Comparison of ENCODE assay signal across 19 cellular contexts in genomic region chr3:16357191-16357590, GRCh38.
DNase-seq lines count a peak whose midpoint lies in the region; ATAC-seq, FAIRE-seq and TF ChIP-seq lines count a peak whose summit lies in the region.
"Had no signal": no experiment of that assay in that cellular context is flagged by ENCODE, and none has a peak within 500 bp of the region (broad histone marks: within the 10 kb centered on the region; RNA-seq: fewer than 3 reads in every experiment).

No MANE protein-coding gene starts in this region.

- no peak overlapping the region for H3K4me2 ChIP-seq in mesendoderm (ENCODE audit: low read length)

- no CpG with 5 or more reads among the region's 2 CpGs for WGBS in mesendoderm (ENCODE audit: extremely low coverage, insufficient coverage, low lambda C conversion rate)

- no peaks in the 10 kb centered on the region for H3K4me1 ChIP-seq in mesendoderm (ENCODE audit: control insufficient read depth, low read depth, low read length)
- H3K4me1 ChIP-seq: HAP-1 had no signal

- no peak for FAIRE-seq in RCC 7860 (lab: Jason Lieb, UNC)

- peaks cover 78% of the 10 kb centered on the region for H3K36me3 Mint-ChIP-seq in CD4-positive, alpha-beta T cell (ENCODE audit: low read depth)
- peaks cover 19% of the 10 kb centered on the region for H3K36me3 Mint-ChIP-seq in brain
- H3K36me3 Mint-ChIP-seq in T-helper 2 cell treated with Interferon-gamma antibody and Interleukin-4, amounts not matched to agents 5 μg/mL and 100 μg/mL, for 36 hours (ENCODE audit: low read depth) = peaks cover 24% of the 10 kb centered on the region

- H3K23ac ChIP-seq in mesendoderm (ENCODE audit: low read length) = no peak overlapping the region

- no peak overlapping the region for H3K9ac ChIP-seq in mesendoderm (ENCODE audit: low read length)

- H3K4me3 ChIP-seq in mesendoderm (ENCODE audit: low read length) = no peak overlapping the region
- H3K4me3 ChIP-seq: HAP-1 had no signal

- no peak overlapping the region for H3K18ac ChIP-seq in mesendoderm (ENCODE audit: low read length)

- H3K27ac ChIP-seq in CD4-positive, alpha-beta T cell (ENCODE audit: low read depth, low read length) = no peak overlapping the region
- H3K27ac ChIP-seq in mesendoderm (ENCODE audit: low read depth, low read length) = no peak overlapping the region

- no peaks in the 10 kb centered on the region for H3K36me3 ChIP-seq in mesendoderm (ENCODE audit: control insufficient read depth, insufficient read depth, low read length)
- H3K36me3 ChIP-seq: HAP-1 had no signal

- H3K4ac ChIP-seq in mesendoderm (ENCODE audit: low read depth, low read length) = no peak overlapping the region

- H3K4me1 Mint-ChIP-seq in CD4-positive, alpha-beta T cell (ENCODE audit: low read depth) = peaks cover 39% of the 10 kb centered on the region
- H3K4me1 Mint-ChIP-seq in brain = peaks cover 35% of the 10 kb centered on the region
- H3K4me1 Mint-ChIP-seq in T-helper 2 cell treated with Interferon-gamma antibody and Interleukin-4, amounts not matched to agents 5 μg/mL and 100 μg/mL, for 36 hours (ENCODE audit: low read depth) = peaks cover 11% of the 10 kb centered on the region

- POLR2A ChIA-PET in CD4-positive, alpha-beta T cell (lab: Charles Lee) = no interaction called here

- no peak for DNase-seq in CD4-positive, alpha-beta T cell
- peak; percentile 26 for DNase-seq in RCC 7860 (ENCODE audit: low spot score)
- DNase-seq in myocyte (ENCODE audit: low read depth) = peak; percentile 24
- no peak for DNase-seq in UCSD-AML1 (lab: John Stamatoyannopoulos, UW; ENCODE audit: unreplicated experiment)
- DNase-seq in mesendoderm = no peak
- DNase-seq in COR-L47 (lab: John Stamatoyannopoulos, UW) = no peak
- no peak for DNase-seq in T-helper 2 cell treated with Interferon-gamma antibody and Interleukin-4, amounts not matched to agents 5 μg/mL and 100 μg/mL, for 36 hours (ENCODE audit: low spot score)
- DNase-seq: activated CD4-positive, alpha-beta T cell treated with anti-CD3 and anti-CD28 coated beads for 1 hour; Calu3; GDM1; mammary epithelial cell; NCI-H187; NCI-H446 treated with DMSO at 0.1 percent for 48 hours; SHP77; T-helper 17 cell had no signal

- no peaks in the 10 kb centered on the region for H3K79me2 ChIP-seq in mesendoderm (ENCODE audit: control insufficient read depth, insufficient read depth, low read length)

- no peak overlapping the region for H2BK120ac ChIP-seq in mesendoderm (ENCODE audit: low read depth, low read length)

- H3K27me3 ChIP-seq in CD4-positive, alpha-beta T cell (ENCODE audit: control insufficient read depth, insufficient read depth, low read length) = no peaks in the 10 kb centered on the region
- H3K27me3 ChIP-seq in mesendoderm (ENCODE audit: insufficient read depth, low read length, poor library complexity) = no peaks in the 10 kb centered on the region

- CTCF ChIA-PET in CD4-positive, alpha-beta T cell (lab: Charles Lee) = no interaction called here

- no peak overlapping the region for H3K4me3 Mint-ChIP-seq in CD4-positive, alpha-beta T cell
- H3K4me3 Mint-ChIP-seq in brain = no peak overlapping the region
- H3K4me3 Mint-ChIP-seq in T-helper 2 cell treated with Interferon-gamma antibody and Interleukin-4, amounts not matched to agents 5 μg/mL and 100 μg/mL, for 36 hours = no peak overlapping the region
- H3K4me3 Mint-ChIP-seq: nephron, T-helper 17 cell had no signal

- H4K5ac ChIP-seq in mesendoderm (ENCODE audit: low read length) = no peak overlapping the region

- H3K27me3 Mint-ChIP-seq in CD4-positive, alpha-beta T cell = no peaks in the 10 kb centered on the region
- no peaks in the 10 kb centered on the region for H3K27me3 Mint-ChIP-seq in brain
- H3K27me3 Mint-ChIP-seq in T-helper 2 cell treated with Interferon-gamma antibody and Interleukin-4, amounts not matched to agents 5 μg/mL and 100 μg/mL, for 36 hours (ENCODE audit: low read depth) = no peaks in the 10 kb centered on the region
- H3K27me3 Mint-ChIP-seq: T-helper 17 cell had no signal

- intact Hi-C loops in CD4-positive, alpha-beta T cell (cut with DNase I, micrococcal nuclease) = no loop called here

- TF ChIP-seq CTCF in CD4-positive, alpha-beta T cell (IDR thresholded peaks at IDR 0.05) = no peak
- peak in 1 of 2 experiments; percentile 19 for TF ChIP-seq CTCF in brain (conservative IDR thresholded peaks at IDR 0.05)

- no peaks in the 10 kb centered on the region for H3K9me3 ChIP-seq in CD4-positive, alpha-beta T cell (ENCODE audit: control insufficient read depth, low read length)
- H3K9me3 ChIP-seq: HAP-1 had no signal

- no peak overlapping the region for H2AK5ac ChIP-seq in mesendoderm (ENCODE audit: low read length)

- H2BK15ac ChIP-seq in mesendoderm (replicated peaks; ENCODE audit: low read depth) = no peak overlapping the region

- H4K8ac ChIP-seq in mesendoderm (ENCODE audit: low read depth, low read length) = no peak overlapping the region

- H3K9me3 Mint-ChIP-seq in CD4-positive, alpha-beta T cell = no peaks in the 10 kb centered on the region
- no peaks in the 10 kb centered on the region for H3K9me3 Mint-ChIP-seq in brain
- no peaks in the 10 kb centered on the region for H3K9me3 Mint-ChIP-seq in T-helper 2 cell treated with Interferon-gamma antibody and Interleukin-4, amounts not matched to agents 5 μg/mL and 100 μg/mL, for 36 hours
- H3K9me3 Mint-ChIP-seq: activated naive CD4-positive, alpha-beta T cell treated with anti-CD3 and anti-CD28 coated beads, Interleukin-2, amount 50 U/mL, for 72 hours; nephron had no signal

- H3K79me1 ChIP-seq in mesendoderm (ENCODE audit: low read length) = no peaks in the 10 kb centered on the region

- no peak overlapping the region for H3K56ac ChIP-seq in mesendoderm (ENCODE audit: low read length)

- H3K27ac Mint-ChIP-seq in CD4-positive, alpha-beta T cell = peak overlapping the region; percentile 72
- peak overlapping the region; percentile 76 to 96 (median 92) for H3K27ac Mint-ChIP-seq in brain
- H3K27ac Mint-ChIP-seq in T-helper 2 cell treated with Interferon-gamma antibody and Interleukin-4, amounts not matched to agents 5 μg/mL and 100 μg/mL, for 36 hours = no peak overlapping the region

- no peak overlapping the region for H2BK5ac ChIP-seq in mesendoderm (ENCODE audit: low read length)

- ATAC-seq in CD4-positive, alpha-beta T cell (ENCODE audit: poor library complexity) = no peak
- ATAC-seq: T-helper 17 cell had no signal

Comparison
In these comparisons a context has a peak if more than half of its experiments do, and no peak if none do; other contexts are left out.
1. DNase-seq: peak in RCC 7860 (single experiment) and myocyte (single experiment); none in CD4-positive, alpha-beta T cell (0 of 10), UCSD-AML1 (single experiment), mesendoderm (single experiment), COR-L47 (single experiment) and T-helper 2 cell treated with Interferon-gamma antibody and Interleukin-4, amounts not matched to agents 5 μg/mL and 100 μg/mL, for 36 hours (single experiment).